In the genomic region with DNA sequence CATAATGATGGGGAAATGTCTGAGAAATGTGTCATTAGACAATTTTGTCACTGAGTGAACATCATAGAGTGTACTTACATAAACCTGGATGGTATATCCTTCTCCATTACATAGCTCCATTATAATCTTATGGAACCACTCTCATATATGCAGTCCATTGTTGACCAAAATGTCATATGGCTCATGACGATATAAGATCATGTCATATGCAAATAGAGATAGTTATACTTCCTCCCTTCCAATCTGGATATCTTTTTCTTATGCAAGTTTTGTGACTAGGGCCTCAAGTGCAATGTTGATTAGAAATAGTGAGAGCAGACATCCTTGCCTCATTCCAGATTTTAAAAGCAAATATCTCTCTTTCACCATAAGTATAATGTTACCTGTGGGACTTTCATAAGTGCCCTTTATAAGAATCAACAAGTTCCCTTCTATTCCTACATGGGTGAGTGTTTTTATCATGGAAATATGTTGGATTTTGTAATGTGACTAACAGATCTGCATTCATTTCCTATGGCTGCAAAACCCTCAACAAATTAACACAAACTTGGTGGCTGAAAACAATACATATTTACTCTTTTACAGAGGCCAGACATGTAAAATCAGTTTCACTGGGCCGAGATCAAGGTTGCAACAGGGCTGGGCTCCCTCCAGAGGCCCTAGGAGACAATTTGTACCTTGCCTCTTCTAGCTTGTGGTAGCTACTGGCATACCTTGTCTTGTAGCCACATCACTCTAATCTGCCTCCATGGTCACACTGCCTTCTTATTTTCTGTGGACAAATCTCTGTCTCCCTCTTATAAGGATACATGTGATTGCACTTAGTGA, we compare ENCODE assay signal across 22 cellular contexts. TPM values are rescaled to one million over a fixed set of nuclear protein-coding genes. Genes with fewer than 3 reads are reported as not detected.
DNase-seq lines count a peak whose midpoint lies in the region; ATAC-seq, FAIRE-seq and TF ChIP-seq lines count a peak whose summit lies in the region.
"Had no signal": no experiment of that assay in that cellular context is flagged by ENCODE, and none has a peak within 500 bp of the region (broad histone marks: within the 10 kb centered on the region; RNA-seq: fewer than 3 reads in every experiment).

No MANE protein-coding gene starts in this region.

- H3K4me1 Mint-ChIP-seq in MCF 10A (ENCODE audit: insufficient read depth, unreplicated experiment) = peaks cover 6% of the 10 kb centered on the region
- H3K4me1 Mint-ChIP-seq: CD4-positive, alpha-beta memory T cell had no signal

- no peaks in the 10 kb centered on the region for H3K27me3 ChIP-seq in breast epithelium
- no peaks in the 10 kb centered on the region for H3K27me3 ChIP-seq in bronchial epithelial cell (ENCODE audit: control insufficient read depth, insufficient read depth, low read length)

- H3K36me3 Mint-ChIP-seq in MCF 10A (ENCODE audit: insufficient read depth, unreplicated experiment) = no peaks in the 10 kb centered on the region
- H3K36me3 Mint-ChIP-seq: CD4-positive, alpha-beta memory T cell had no signal

- CTCF ChIA-PET in MCF 10A (lab: Yijun Ruan, JAX) = interaction anchor here (0.6 kb wide), 1 partner anchor 105 kb away, joined by 4 read pairs; no protein-coding TSS in a partner anchor

- POLR2A ChIA-PET in MCF 10A (lab: Yijun Ruan, JAX) = no interaction called here

- no peak for FAIRE-seq in bronchial epithelial cell (lab: Jason Lieb, UNC)
- peak; percentile 5 for FAIRE-seq in urothelium cell line (lab: Jason Lieb, UNC)

- intact Hi-C loops in MCF 10A (cut with micrococcal nuclease) = loop anchor here (10.0 kb wide), 1 partner anchor 141 kb away; no protein-coding TSS in a partner anchor
- intact Hi-C loops in breast epithelium (cut with DNase I; ENCODE audit: low total_unique reads) = no loop called here

- no peaks in the 10 kb centered on the region for H3K4me1 ChIP-seq in breast epithelium

- TF ChIP-seq POLR2A in breast epithelium (IDR thresholded peaks at IDR 0.05) = no peak

- TF ChIP-seq CTCF in MCF 10A (IDR thresholded peaks at IDR 0.05; ENCODE audit: unreplicated experiment) = no peak
- TF ChIP-seq CTCF in breast epithelium (IDR thresholded peaks at IDR 0.05) = no peak
- no peak for TF ChIP-seq CTCF in bronchial epithelial cell (IDR thresholded peaks at IDR 0.05; ENCODE audit: insufficient read depth, low read length, severe bottlenecking)

- H3K27ac Mint-ChIP-seq in MCF 10A (ENCODE audit: low read depth, unreplicated experiment) = no peak overlapping the region
- H3K27ac Mint-ChIP-seq: CD4-positive, alpha-beta memory T cell; HFFc6 had no signal

- H3K27ac ChIP-seq in breast epithelium = no peak overlapping the region
- H3K27ac ChIP-seq: SK-N-MC had no signal

- DNase-seq in MCF 10A (ENCODE audit: unreplicated experiment) (no peak), breast epithelium (ENCODE audit: low spot score in 2 of 2) (no peak), OCI-M1 (lab: John Stamatoyannopoulos, UW) (peak; percentile 72), bronchial epithelial cell (ENCODE audit: low read depth) (peak; percentile 27), urothelium cell line (ENCODE audit: low spot score) (no peak), 8988T (no peak)
- no peak for DNase-seq in central memory CD4-positive, alpha-beta T cell
- DNase-seq: CD4-positive, alpha-beta memory T cell; DND-41; GF-D8; GOT3; HFFc6; IMR-90; Kasumi-1; NCI-H187; NCI-H2171; NCI-H446; NCI-H69; PC-3 had no signal

- no peaks in the 10 kb centered on the region for H3K27me3 Mint-ChIP-seq in MCF 10A (ENCODE audit: insufficient read depth, unreplicated experiment)

- no peaks in the 10 kb centered on the region for H3K9me3 Mint-ChIP-seq in MCF 10A (ENCODE audit: unreplicated experiment)
- H3K9me3 Mint-ChIP-seq: CD4-positive, alpha-beta memory T cell; HFFc6 had no signal

- no peaks in the 10 kb centered on the region for H3K9me3 ChIP-seq in breast epithelium

- no peak overlapping the region for H3K4me3 Mint-ChIP-seq in MCF 10A (ENCODE audit: unreplicated experiment)
- H3K4me3 Mint-ChIP-seq: CD4-positive, alpha-beta memory T cell; HFFc6 had no signal

- H3K36me3 ChIP-seq in breast epithelium (no peaks in the 10 kb centered on the region), bronchial epithelial cell (ENCODE audit: control insufficient read depth, insufficient read depth, low read length) (no peaks in the 10 kb centered on the region)

- ATAC-seq in HG03521 (IDR thresholded peaks at IDR 0.05; ENCODE audit: unreplicated experiment) = no peak
- ATAC-seq: PC-3 had no signal

- TSS peak; percentile 97 for BruUV-seq in MCF 10A (replicated peaks; lab: Mats Ljungman, UMichigan)

- H3K4me3 ChIP-seq in breast epithelium = no peak overlapping the region
- H3K4me3 ChIP-seq in bronchial epithelial cell (ENCODE audit: low read depth, low read length) = no peak overlapping the region
- H3K4me3 ChIP-seq: SK-N-MC had no signal

RNA-seq across cellular contexts. Expression of a gene that starts 21.6 kb away (rescaled TPM):
- total RNA-seq in MCF 10A (2022) = not detected in 2 replicates
- total RNA-seq in breast epithelium = 10 to 100 TPM in 1 of 3 donors, 1 to 10 TPM in 2; 1.4 to 19.8 (median 5.9) TPM
- total RNA-seq in bronchial epithelial cell = not detected in 2 replicates
- total RNA-seq: A172; CD4-positive, alpha-beta memory T cell; HFFc6; PC-3 had no signal

Comparison
In these comparisons a context has a peak if more than half of its experiments do, and no peak if none do; other contexts are left out.
1. DNase-seq: peak in OCI-M1 (single experiment) and bronchial epithelial cell (single experiment); none in MCF 10A (single experiment), breast epithelium (0 of 2), urothelium cell line (single experiment), 8988T (single experiment) and central memory CD4-positive, alpha-beta T cell (single experiment).